In the genomic region with DNA sequence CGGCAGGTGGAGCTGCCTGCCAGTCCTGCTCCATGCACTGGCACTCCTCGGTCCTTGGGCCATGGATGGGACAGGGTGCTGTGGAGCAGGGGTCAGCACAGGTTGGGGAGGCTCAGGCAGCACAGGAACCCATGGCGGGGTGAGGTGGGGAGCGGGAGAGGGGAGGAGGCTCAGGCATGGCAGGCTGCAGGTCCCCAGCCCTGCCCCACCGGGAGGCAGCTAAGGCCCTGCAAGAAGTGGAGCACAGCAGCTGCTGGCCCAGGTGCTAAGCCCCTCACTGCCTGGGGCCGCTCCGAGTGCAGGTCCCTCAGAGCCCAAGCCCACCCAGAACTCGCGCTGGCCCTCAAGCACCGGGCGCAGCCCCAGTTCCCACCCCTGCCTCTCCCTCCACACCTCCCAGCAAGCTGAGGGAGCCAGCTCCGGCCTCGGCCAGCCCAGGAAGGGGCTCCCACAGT, we compare ENCODE assay signal across 1 cellular context.
TF ChIP-seq lines count a peak whose summit lies in the region.

No MANE protein-coding gene starts in this region.

TF ChIP-seq in HepG2, 621 proteins besides CTCF, POLR2A, EP300 and RAD21 (continued from another document):
- no peak for TF ChIP-seq ZKSCAN1 (IDR thresholded peaks at IDR 0.05; ENCODE audit: low read length)
TF ChIP-seq in HepG2: peak in this region for 0.
